27 cellular contexts compared by ENCODE assay signal in genomic region chr16:87707097-87707496, GRCh38. TPM values are rescaled to one million over a fixed set of nuclear protein-coding genes. Genes with fewer than 3 reads are reported as not detected.
DNase-seq lines count a peak whose midpoint lies in the region; ATAC-seq, FAIRE-seq and TF ChIP-seq lines count a peak whose summit lies in the region.
"Had no signal": no experiment of that assay in that cellular context is flagged by ENCODE, and none has a peak within 500 bp of the region (broad histone marks: within the 10 kb centered on the region; RNA-seq: fewer than 3 reads in every experiment).

No MANE protein-coding gene starts in this region.

- H2BK12ac ChIP-seq in H9 (ENCODE audit: insufficient read length, low read depth, low read length), result no peak overlapping the region

- no peaks in the 10 kb centered on the region for H3K9me3 ChIP-seq in DOHH2 (ENCODE audit: control insufficient read depth, insufficient read depth, low read length)
- H3K9me3 ChIP-seq in H9 (ENCODE audit: control insufficient read depth, low read depth, low read length), result no peaks in the 10 kb centered on the region
- H3K9me3 ChIP-seq in prostate gland, result no peaks in the 10 kb centered on the region
- H3K9me3 ChIP-seq in naive thymus-derived CD4-positive, alpha-beta T cell (ENCODE audit: control insufficient read depth in 2 of 3, low read length in 3 of 3), result no peaks in the 10 kb centered on the region
- H3K9me3 ChIP-seq: tibial nerve had no signal

- peaks cover 17% of the 10 kb centered on the region for H3F3A ChIP-seq in DOHH2 (ENCODE audit: control insufficient read depth, insufficient read depth)

- H3K79me2 ChIP-seq in DOHH2 (ENCODE audit: control insufficient read depth, low read length) (peaks cover 82% of the 10 kb centered on the region), H9 (ENCODE audit: insufficient read depth, low read length) (no peaks in the 10 kb centered on the region)

- H3K27me3 ChIP-seq in DOHH2 (ENCODE audit: control insufficient read depth, low read length) (no peaks in the 10 kb centered on the region), H9 (ENCODE audit: insufficient read depth, low read length) (no peaks in the 10 kb centered on the region), brain microvascular endothelial cell (replicated peaks) (no peaks in the 10 kb centered on the region), prostate gland (replicated peaks; ENCODE audit: insufficient read depth) (no peaks in the 10 kb centered on the region)
- H3K27me3 ChIP-seq in naive thymus-derived CD4-positive, alpha-beta T cell (ENCODE audit: control insufficient read depth in 2 of 2, insufficient read depth in 2 of 2, low read length in 2 of 2), result no peaks in the 10 kb centered on the region
- H3K27me3 ChIP-seq: cardiac muscle cell, tibial nerve had no signal

- H3K27ac ChIP-seq in DOHH2 (ENCODE audit: low read depth, low read length) (peak overlapping the region; percentile 47; the same call in 1 of the 2 replicates), H9 (ENCODE audit: insufficient read length, low read depth, low read length) (no peak overlapping the region), brain microvascular endothelial cell (no peak overlapping the region), prostate gland (no peak overlapping the region)
- no peak overlapping the region for H3K27ac ChIP-seq in naive thymus-derived CD4-positive, alpha-beta T cell (ENCODE audit: low read depth, low read length)
- H3K27ac ChIP-seq: C4-2B, cardiac muscle cell, coronary artery, epithelial cell of prostate, tibial nerve had no signal

- no peaks in the 10 kb centered on the region for H3K9me2 ChIP-seq in DOHH2 (replicated peaks; ENCODE audit: control insufficient read depth, low read length)

- H4K20me1 ChIP-seq in DOHH2 (ENCODE audit: control insufficient read depth, insufficient read depth, low read depth, low read length) (no peaks in the 10 kb centered on the region), H9 (ENCODE audit: control insufficient read depth, insufficient read depth, insufficient read length) (no peaks in the 10 kb centered on the region)

- H3K4me3 Mint-ChIP-seq in H9, result no peak overlapping the region
- no peak overlapping the region for H3K4me3 Mint-ChIP-seq in naive thymus-derived CD4-positive, alpha-beta T cell
- H3K4me3 Mint-ChIP-seq: activated B cell treated with CpG ODN at 0.5 μM for 24 hours; activated CD4-positive, alpha-beta T cell treated with anti-CD3 and anti-CD28 coated beads, Interleukin-2, amount 10 ng/mL, durations not matched to agents 7 days and 5 days; activated naive CD8-positive, alpha-beta T cell; mesothelial cell of epicardium; naive B cell; stimulated activated effector memory CD8-positive, alpha-beta T cell treated with anti-CD3 and anti-CD28 coated beads, Interleukin-12 subunit alpha, Interleukin-12 subunit beta, amount 100 ng/mL, for 72 hours had no signal

- H3K36me3 Mint-ChIP-seq in H9 (ENCODE audit: insufficient read depth in 1 of 3, low read depth in 3 of 3), result peaks cover 14 to 60% (median 54%) of the 10 kb centered on the region in 3 experiments; a peak in 6 of 7 replicates
- peaks cover 0 to 22% (median 3%) of the 10 kb centered on the region in 5 donors for H3K36me3 Mint-ChIP-seq in naive thymus-derived CD4-positive, alpha-beta T cell
- H3K36me3 Mint-ChIP-seq: activated naive CD8-positive, alpha-beta T cell had no signal

- no peak overlapping the region for H2BK15ac ChIP-seq in H9 (ENCODE audit: low read depth, low read length)

- no peak overlapping the region for H4K5ac ChIP-seq in H9 (ENCODE audit: insufficient read length, low read depth, low read length)

- no peak overlapping the region for H3T11ph ChIP-seq in H9 (ENCODE audit: low read length)

- intact Hi-C loops in prostate gland (cut with DNase I), result no loop called here
- intact Hi-C loops in naive thymus-derived CD4-positive, alpha-beta T cell (cut with micrococcal nuclease), result no loop called here

- H2BK5ac ChIP-seq in H9 (ENCODE audit: insufficient read length, low read length), result no peak overlapping the region

- H2BK120ac ChIP-seq in H9 (ENCODE audit: low read depth, low read length, poor library complexity, severe bottlenecking), result no peak overlapping the region

- no peaks in the 10 kb centered on the region for H3K23me2 ChIP-seq in H9 (ENCODE audit: insufficient read length, low read depth, low read length, poor library complexity, severe bottlenecking)

- peaks cover 6 to 20% of the 10 kb centered on the region in 2 experiments for H3K4me1 Mint-ChIP-seq in H9
- peaks cover 17 to 28% (median 25%) of the 10 kb centered on the region in 7 donors for H3K4me1 Mint-ChIP-seq in naive thymus-derived CD4-positive, alpha-beta T cell
- H3K4me1 Mint-ChIP-seq: mesothelial cell of epicardium had no signal

- POLR2A ChIA-PET in naive thymus-derived CD4-positive, alpha-beta T cell (lab: Charles Lee), result no interaction called here

- H3K4me3 ChIP-seq in DOHH2 (ENCODE audit: low read length) (no peak overlapping the region), brain microvascular endothelial cell (ENCODE audit: low read depth, low read length) (no peak overlapping the region), prostate gland (no peak overlapping the region)
- H3K4me3 ChIP-seq in naive thymus-derived CD4-positive, alpha-beta T cell (ENCODE audit: low read length), result no peak overlapping the region
- H3K4me3 ChIP-seq: cardiac muscle cell, coronary artery, tibial nerve had no signal

- peak overlapping the region; percentile 1; the same call in 1 of the 2 replicates for H3K4me2 ChIP-seq in DOHH2 (ENCODE audit: low read length)
- H3K4me2 ChIP-seq in H9 (ENCODE audit: insufficient read depth, insufficient read length, low read length), result no peak overlapping the region

- WGBS in H9 (ENCODE audit: extremely low coverage, insufficient read length, low lambda C conversion rate), result no CpG with 5 or more reads among the region's 17 CpGs
- WGBS in prostate gland, result 87% methylated on average over 17 of the region's 17 CpGs

- H3K14ac ChIP-seq in H9 (ENCODE audit: insufficient read depth, low read length), result no peak overlapping the region; the same call in 1 of the 2 replicates

- no peak for ATAC-seq in naive thymus-derived CD4-positive, alpha-beta T cell
- ATAC-seq: stimulated activated effector memory CD8-positive, alpha-beta T cell treated with anti-CD3 and anti-CD28 coated beads, Interleukin-12 subunit alpha, Interleukin-12 subunit beta, amount 100 ng/mL, for 72 hours had no signal

- no peaks in the 10 kb centered on the region for H3K79me1 ChIP-seq in H9 (ENCODE audit: insufficient read depth, low read depth, low read length, poor library complexity, severe bottlenecking)

- H3K4me1 ChIP-seq in DOHH2 (ENCODE audit: control insufficient read depth, low read length), result peaks cover 77% of the 10 kb centered on the region
- H3K4me1 ChIP-seq in H9 (ENCODE audit: insufficient read depth, low read length), result no peaks in the 10 kb centered on the region
- no peaks in the 10 kb centered on the region for H3K4me1 ChIP-seq in prostate gland (replicated peaks)
- peaks cover 13 to 19% of the 10 kb centered on the region in 2 donors for H3K4me1 ChIP-seq in naive thymus-derived CD4-positive, alpha-beta T cell (ENCODE audit: control insufficient read depth in 2 of 2, insufficient read depth in 2 of 2, low read length in 2 of 2)

- H3K56ac ChIP-seq in H9 (ENCODE audit: insufficient read length, low read depth, low read length), result no peak overlapping the region

- no peak overlapping the region for H4K91ac ChIP-seq in H9 (ENCODE audit: insufficient read length, low read depth, low read length)

- H3K36me3 ChIP-seq in DOHH2 (ENCODE audit: control insufficient read depth, low read length) (peaks cover 97% of the 10 kb centered on the region), brain microvascular endothelial cell (replicated peaks) (peaks cover 13% of the 10 kb centered on the region), prostate gland (peaks cover 0 to 16% of the 10 kb centered on the region in 2 donors)
- H3K36me3 ChIP-seq in naive thymus-derived CD4-positive, alpha-beta T cell (ENCODE audit: control insufficient read depth in 2 of 3, insufficient read depth in 3 of 3, low read length in 3 of 3), result peaks cover 9 to 76% (median 11%) of the 10 kb centered on the region in 3 experiments

- no peak overlapping the region for H3K27ac Mint-ChIP-seq in H9
- H3K27ac Mint-ChIP-seq in naive thymus-derived CD4-positive, alpha-beta T cell, result no peak overlapping the region
- H3K27ac Mint-ChIP-seq: activated B cell treated with CpG ODN at 0.5 μM for 24 hours; activated CD4-positive, alpha-beta T cell treated with anti-CD3 and anti-CD28 coated beads, Interleukin-2, amount 10 ng/mL, durations not matched to agents 7 days and 5 days; activated naive CD8-positive, alpha-beta T cell; mesothelial cell of epicardium had no signal

- H3K27me3 Mint-ChIP-seq in H9 (ENCODE audit: low read depth), result no peaks in the 10 kb centered on the region; the same call in none of the 2 replicates
- H3K27me3 Mint-ChIP-seq in naive thymus-derived CD4-positive, alpha-beta T cell, result no peaks in the 10 kb centered on the region
- H3K27me3 Mint-ChIP-seq: activated B cell treated with CpG ODN at 0.5 μM for 24 hours; activated CD4-positive, alpha-beta T cell treated with anti-CD3 and anti-CD28 coated beads, Interleukin-2, amount 10 ng/mL, durations not matched to agents 7 days and 5 days; activated naive CD8-positive, alpha-beta T cell; naive B cell had no signal

- in situ Hi-C loops in brain microvascular endothelial cell (cut with HindIII; ENCODE audit: low pct_ligation_motif_present, low sequenced_read_pairs), result no loop called here

- H4K8ac ChIP-seq in H9 (replicated peaks; ENCODE audit: insufficient read length, low read depth, low read length), result no peak overlapping the region

- H3K23ac ChIP-seq in H9 (ENCODE audit: insufficient read length, low read depth, low read length), result no peak overlapping the region

- no peak overlapping the region for H3K4ac ChIP-seq in H9 (ENCODE audit: low read depth, low read length)

- TF ChIP-seq CTCF in DOHH2 (IDR thresholded peaks at IDR 0.05; ENCODE audit: low read depth, low read length, poor library complexity, severe bottlenecking), result peak; percentile 29
- peak; percentile 50; the same call in 1 of the 3 replicates for TF ChIP-seq CTCF in H9 (conservative IDR thresholded peaks at IDR 0.05)
- peak; percentile 15 for TF ChIP-seq CTCF in brain microvascular endothelial cell (IDR thresholded peaks at IDR 0.05; ENCODE audit: low read depth, low read length, missing control alignments)
- TF ChIP-seq CTCF in prostate gland (IDR thresholded peaks at IDR 0.05), result no peak

- no peak for FAIRE-seq in urothelium cell line (lab: Jason Lieb, UNC)
- FAIRE-seq: keratinocyte had no signal

- no peak for TF ChIP-seq POLR2A in prostate gland (IDR thresholded peaks at IDR 0.05)

- CTCF ChIA-PET in naive thymus-derived CD4-positive, alpha-beta T cell (lab: Charles Lee), result no interaction called here

- peak; percentile 74 for DNase-seq in H9
- no peak for DNase-seq in brain microvascular endothelial cell
- DNase-seq in left kidney (ENCODE audit: low read depth, low spot score), result peak; percentile 44
- no peak for DNase-seq in prostate gland (ENCODE audit: low spot score)
- no peak for DNase-seq in urothelium cell line (ENCODE audit: low spot score)
- DNase-seq in naive thymus-derived CD4-positive, alpha-beta T cell, result no peak
- DNase-seq: activated B cell treated with CpG ODN at 0.5 μM for 24 hours; activated CD4-positive, alpha-beta T cell treated with anti-CD3 and anti-CD28 coated beads, Interleukin-2, amount 10 ng/mL, durations not matched to agents 7 days and 5 days; activated effector memory CD4-positive, alpha-beta T cell treated with Interleukin-2 at 50 U/mL for 16 hours; anterior cingulate cortex; effector CD8-positive, alpha-beta T cell; GF-D8; MV-4-11; naive B cell; NCI-H1694; NCI-H524; T1000 had no signal

- no peak overlapping the region for H3K9ac ChIP-seq in H9 (ENCODE audit: extremely low read depth, insufficient read length, low read length)

- H3K9me3 Mint-ChIP-seq in H9, result no peaks in the 10 kb centered on the region
- H3K9me3 Mint-ChIP-seq in naive thymus-derived CD4-positive, alpha-beta T cell, result no peaks in the 10 kb centered on the region
- H3K9me3 Mint-ChIP-seq: activated B cell treated with CpG ODN at 0.5 μM for 24 hours; activated CD4-positive, alpha-beta T cell treated with anti-CD3 and anti-CD28 coated beads, Interleukin-2, amount 10 ng/mL, durations not matched to agents 7 days and 5 days; mesothelial cell of epicardium; naive B cell; stimulated activated effector memory CD8-positive, alpha-beta T cell treated with anti-CD3 and anti-CD28 coated beads, Interleukin-12 subunit alpha, Interleukin-12 subunit beta, amount 100 ng/mL, for 72 hours had no signal

- H2AK5ac ChIP-seq in H9 (ENCODE audit: insufficient read length, low read length), result no peak overlapping the region

- H2AFZ ChIP-seq in H9 (ENCODE audit: low read length), result no peak overlapping the region

- H3K18ac ChIP-seq in H9 (ENCODE audit: insufficient read length, low read depth, low read length), result no peak overlapping the region

- no peak overlapping the region for H2BK20ac ChIP-seq in H9 (ENCODE audit: low read depth, low read length, poor library complexity, severe bottlenecking)

RNA-seq across cellular contexts. Expression of gene KLHDC4, which starts 58.7 kb away (rescaled TPM):
- total RNA-seq in H9 (2021) (74.5 and 76.2 TPM in 2 replicates), prostate gland (10 to 100 TPM; 28.2 to 56.4 TPM)
- 100 to 1,000 TPM in 2 of 5 experiments, 10 to 100 TPM in 3; 82.9 to 110 (median 85.3) TPM for total RNA-seq in naive thymus-derived CD4-positive, alpha-beta T cell
- polyA plus RNA-seq in naive thymus-derived CD4-positive, alpha-beta T cell, result 10 to 100 TPM; 20.0 to 29.6 TPM

Comparison
In these comparisons a context has a peak if more than half of its experiments do, and no peak if none do; other contexts are left out.
1. CTCF ChIP-seq: peak in DOHH2 (single experiment), H9 (single experiment) and brain microvascular endothelial cell (single experiment); none in prostate gland (0 of 4).
2. DNase-seq: peak in H9 (single experiment) and left kidney (single experiment); none in brain microvascular endothelial cell (single experiment), prostate gland (single experiment), urothelium cell line (single experiment) and naive thymus-derived CD4-positive, alpha-beta T cell (0 of 9).